1 cellular context compared by ENCODE assay signal in genomic region chr6:35327349-35328027, GRCh38.
TF ChIP-seq lines count a peak whose summit lies in the region.

No MANE protein-coding gene starts in this region.

TF ChIP-seq in HepG2, 621 proteins besides CTCF, POLR2A, EP300 and RAD21 (continued from another document and continues in another):
- TF ChIP-seq ZBTB25 (CRISPR knock-in tag; IDR thresholded peaks at IDR 0.05) (peak; percentile 67; the same call in 1 of the 2 replicates), SOX13 (IDR thresholded peaks at IDR 0.05) (no peak), SOX13 (CRISPR knock-in tag; conservative IDR thresholded peaks at IDR 0.05 in 1 of 2, IDR thresholded peaks at IDR 0.05 in 1 of 2) (no peak), TP53 (CRISPR knock-in tag; conservative IDR thresholded peaks at IDR 0.05) (no peak), ZNF839 (CRISPR knock-in tag; IDR thresholded peaks at IDR 0.05; ENCODE audit: borderline replicate concordance) (no peak), DZIP1 (CRISPR knock-in tag; IDR thresholded peaks at IDR 0.05) (no peak), DMTF1 (CRISPR knock-in tag; IDR thresholded peaks at IDR 0.05) (no peak), DBP (CRISPR knock-in tag; IDR thresholded peaks at IDR 0.05; ENCODE audit: not compliant biosample characterization) (no peak), ZNF296 (CRISPR knock-in tag; conservative IDR thresholded peaks at IDR 0.05) (no peak), JUN (CRISPR knock-in tag; IDR thresholded peaks at IDR 0.05) (no peak), DDIT3 (CRISPR knock-in tag; IDR thresholded peaks at IDR 0.05) (no peak), GLMP (CRISPR knock-in tag; IDR thresholded peaks at IDR 0.05; ENCODE audit: borderline replicate concordance) (no peak), THAP7 (CRISPR knock-in tag; IDR thresholded peaks at IDR 0.05) (no peak), HOXA5 (CRISPR knock-in tag; IDR thresholded peaks at IDR 0.05) (no peak), CC2D1A (CRISPR knock-in tag; IDR thresholded peaks at IDR 0.05) (no peak), NBN (conservative IDR thresholded peaks at IDR 0.05) (no peak), TARDBP (CRISPR knock-in tag; IDR thresholded peaks at IDR 0.05) (no peak), TOE1 (CRISPR knock-in tag; IDR thresholded peaks at IDR 0.05) (no peak), POLR2AphosphoS5 (IDR thresholded peaks at IDR 0.05; ENCODE audit: low read depth, low read length) (no peak), MAFF (IDR thresholded peaks at IDR 0.05; ENCODE audit: low read depth, low read length) (no peak), HOXA9 (CRISPR knock-in tag; IDR thresholded peaks at IDR 0.05; ENCODE audit: borderline replicate concordance) (no peak), ZNF562 (CRISPR knock-in tag; IDR thresholded peaks at IDR 0.05; ENCODE audit: borderline replicate concordance) (no peak), GMEB2 (CRISPR knock-in tag; IDR thresholded peaks at IDR 0.05; ENCODE audit: low read depth) (no peak), ZNF546 (CRISPR knock-in tag; conservative IDR thresholded peaks at IDR 0.05) (no peak), ZNF280B (CRISPR knock-in tag; IDR thresholded peaks at IDR 0.05; ENCODE audit: borderline replicate concordance) (no peak), ZNF337 (CRISPR knock-in tag; IDR thresholded peaks at IDR 0.05; ENCODE audit: borderline replicate concordance, low read depth) (no peak), KLF11 (CRISPR knock-in tag; IDR thresholded peaks at IDR 0.05) (0 out of 2 replicates have a peak, but pooled peaks have one; percentile 22), ZSCAN29 (CRISPR knock-in tag; conservative IDR thresholded peaks at IDR 0.05) (0 out of 2 replicates have a peak, but pooled peaks have one; percentile 19), ZNF766 (CRISPR knock-in tag; IDR thresholded peaks at IDR 0.05; ENCODE audit: borderline replicate concordance) (no peak), BRD4 (CRISPR knock-in tag; IDR thresholded peaks at IDR 0.05) (no peak), ZBTB49 (CRISPR knock-in tag; IDR thresholded peaks at IDR 0.05; ENCODE audit: borderline replicate concordance) (no peak), NONO (IDR thresholded peaks at IDR 0.05) (no peak), NONO (CRISPR knock-in tag; conservative IDR thresholded peaks at IDR 0.05) (no peak), CSRNP2 (CRISPR knock-in tag; conservative IDR thresholded peaks at IDR 0.05; ENCODE audit: low read depth) (no peak), THRA (CRISPR knock-in tag; IDR thresholded peaks at IDR 0.05; ENCODE audit: borderline replicate concordance) (0 out of 2 replicates have a peak, but pooled peaks have one; percentile 28), MED8 (CRISPR knock-in tag; IDR thresholded peaks at IDR 0.05; ENCODE audit: insufficient replicate concordance) (no peak), KDM6A (CRISPR knock-in tag; IDR thresholded peaks at IDR 0.05; ENCODE audit: low read depth) (no peak), ZMYM4 (CRISPR knock-in tag; IDR thresholded peaks at IDR 0.05) (no peak), ZBTB34 (CRISPR knock-in tag; IDR thresholded peaks at IDR 0.05) (no peak), SMAD1 (CRISPR knock-in tag; IDR thresholded peaks at IDR 0.05; ENCODE audit: borderline replicate concordance, low read depth) (no peak)
